In genomic region chr2:168626610-168627009, GRCh38 we compare ENCODE assay signal across 1 cellular context.
TF ChIP-seq lines count a peak whose summit lies in the region.

No MANE protein-coding gene starts in this region.

TF ChIP-seq in SK-N-SH, 30 proteins besides CTCF, POLR2A, EP300 and RAD21:
- TF ChIP-seq JUND (IDR thresholded peaks at IDR 0.05), result no peak
